8 cellular contexts compared by ENCODE assay signal in the genomic region with DNA sequence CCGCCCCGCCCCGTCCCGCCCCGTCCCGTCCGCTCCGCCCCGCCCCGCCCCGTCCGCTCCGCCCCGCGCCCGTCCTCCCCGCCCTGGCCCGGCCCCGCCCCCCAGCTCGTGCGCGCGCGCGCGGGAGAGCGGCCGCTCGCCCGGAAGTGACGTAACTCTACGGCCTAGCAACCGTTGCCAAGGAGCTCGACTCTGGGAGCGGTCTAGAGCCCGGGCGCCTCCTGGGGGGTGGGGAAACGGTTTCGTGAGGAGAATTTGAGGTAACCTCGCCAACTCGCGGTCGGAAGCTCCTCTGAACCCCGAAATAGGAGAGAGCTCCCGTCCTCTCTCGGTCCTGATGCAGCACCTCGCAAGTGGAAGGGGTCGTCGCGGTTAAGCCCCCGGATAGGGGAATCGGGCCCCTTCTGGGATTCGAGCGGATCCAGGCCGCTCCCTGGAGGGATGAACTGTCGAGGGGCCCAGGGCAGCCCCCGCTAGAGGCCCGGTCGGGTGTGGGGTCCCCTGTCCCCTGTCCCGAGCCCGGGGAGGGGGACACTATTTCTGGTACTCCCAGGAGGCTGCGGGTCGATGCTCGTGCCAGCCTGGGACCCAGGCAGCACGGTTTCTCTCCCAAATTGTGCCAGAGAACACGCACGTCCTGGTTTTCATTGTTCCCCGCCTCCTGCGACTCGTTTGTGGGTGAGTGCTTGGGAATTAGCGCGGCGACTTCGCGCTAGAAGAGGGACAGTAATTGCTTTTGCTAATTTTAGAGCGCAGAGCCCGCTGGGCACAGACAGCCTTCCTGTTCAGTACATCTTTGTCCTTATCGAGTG. TPM values are rescaled to one million over a fixed set of nuclear protein-coding genes. Genes with fewer than 3 reads are reported as not detected.
DNase-seq lines count a peak whose midpoint lies in the region; ATAC-seq and TF ChIP-seq lines count a peak whose summit lies in the region.

IFT81 (plus strand) TSS at position 174 of the 812 bp plus-strand sequence. CDS start 3,024 bp downstream, outside the sequence.

- ATAC-seq in GM19023 (IDR thresholded peaks at IDR 0.05; ENCODE audit: unreplicated experiment) (peak; percentile 81), HG03280 (IDR thresholded peaks at IDR 0.05; ENCODE audit: unreplicated experiment) (peak; percentile 89)

- H3K9me3 ChIP-seq in A673 (ENCODE audit: low read depth, low read length, poor library complexity, severe bottlenecking) = no peaks in the 10 kb centered on the region

- no peak for TF ChIP-seq CTCF in A673 (conservative IDR thresholded peaks at IDR 0.05; ENCODE audit: low read depth, low read length)

- CTCF ChIA-PET in A673 (lab: Charles Lee) = interaction anchor here (0.6 kb wide), 1 partner anchor 45 kb away, joined by 3 read pairs; no protein-coding TSS in a partner anchor

- peak within 1 kb of the TSS; percentile 95 for H3K27ac ChIP-seq in A673 (ENCODE audit: low read depth, low read length, poor library complexity, severe bottlenecking)

- H3K36me3 ChIP-seq in A673 (ENCODE audit: insufficient read depth, low read length, poor library complexity, severe bottlenecking) = peaks cover 20% of the 10 kb centered on the region

- peak within 1 kb of the TSS; percentile 95 for H3K4me3 ChIP-seq in A673 (ENCODE audit: low read depth, low read length, poor library complexity, severe bottlenecking)

- BruUV-seq in A673 (replicated peaks; lab: Mats Ljungman, UMichigan) = TSS peak; percentile 87

- H3K27me3 ChIP-seq in A673 (replicated peaks; ENCODE audit: insufficient read depth, low read depth, low read length, poor library complexity) = no peaks in the 10 kb centered on the region

- H3K4me1 ChIP-seq in A673 (ENCODE audit: insufficient read depth, low read length, poor library complexity, severe bottlenecking) = peaks cover 14% of the 10 kb centered on the region

- intact Hi-C loops in A673 (cut with micrococcal nuclease; ENCODE audit: unreplicated experiment) = no loop called here

- DNase-seq in A673 (ENCODE audit: low spot score) (peak; percentile 95), NCI-H345 (lab: John Stamatoyannopoulos, UW) (peak; percentile 96), iris pigment epithelial cell (ENCODE audit: low read depth) (peak; percentile 91)
- peak; percentile 94 for DNase-seq in activated CD4-positive, CD25-positive, alpha-beta regulatory T cell treated with anti-CD3 and anti-CD28 coated beads, Interleukin-2, amount 50 U/mL, for 16 hours (ENCODE audit: low read depth, low spot score)
- DNase-seq in central memory CD4-positive, alpha-beta T cell = peak; percentile 90
- DNase-seq in stimulated activated CD4-positive, alpha-beta T cell treated with anti-CD3 and anti-CD28 coated beads, Interleukin-12 subunit alpha, Interleukin-12 subunit beta, amount 100 ng/mL, for 24 hours (ENCODE audit: low read depth in 2 of 2) = peak; percentile 94

- POLR2A ChIA-PET in A673 (lab: Charles Lee; ENCODE audit: low non-redundant PET) = interaction anchor here (0.6 kb wide), 1 partner anchor 51 kb away, joined by 3 read pairs; no protein-coding TSS in a partner anchor

RNA-seq across cellular contexts. Expression of gene IFT81, which starts in this region (rescaled TPM):
- total RNA-seq in A673 (2021) = 32.9 and 37.3 TPM in 2 replicates

Comparison
In these comparisons a context has a peak if more than half of its experiments do, and no peak if none do; other contexts are left out.
1. Peak in every context shown above with its lines: DNase-seq, ATAC-seq, H3K4me3 ChIP-seq and H3K27ac ChIP-seq.